Comparison of ENCODE assay signal across 9 cellular contexts in genomic region chr12:108129017-108129812, GRCh38. TPM values are rescaled to one million over a fixed set of nuclear protein-coding genes. Genes with fewer than 3 reads are reported as not detected.
DNase-seq lines count a peak whose midpoint lies in the region; ATAC-seq, FAIRE-seq and TF ChIP-seq lines count a peak whose summit lies in the region.
"Had no signal": no experiment of that assay in that cellular context is flagged by ENCODE, and none has a peak within 500 bp of the region (broad histone marks: within the 10 kb centered on the region; RNA-seq: fewer than 3 reads in every experiment).

WSCD2 (plus strand) TSS chr12:108129288; CDS start chr12:108195833, 66,545 bp downstream.

- peaks cover 3% of the 10 kb centered on the region for H3K4me1 Mint-ChIP-seq in activated CD4-positive, alpha-beta T cell treated with anti-CD3 and anti-CD28 coated beads for 36 hours
- H3K4me1 Mint-ChIP-seq in activated CD4-positive, alpha-beta T cell treated with anti-CD3 and anti-CD28 coated beads, Interleukin-2, amount 10 ng/mL, durations not matched to agents 24 days and 14 days: no peaks in the 10 kb centered on the region
- H3K4me1 Mint-ChIP-seq in chondrocyte (ENCODE audit: low read depth): peaks cover 9% of the 10 kb centered on the region
- H3K4me1 Mint-ChIP-seq in stimulated activated effector memory CD8-positive, alpha-beta T cell treated with anti-CD3 and anti-CD28 coated beads, Interleukin-12 subunit alpha, Interleukin-12 subunit beta, amount 100 ng/mL, for 72 hours: no peaks in the 10 kb centered on the region

- FAIRE-seq in H54 (lab: Jason Lieb, UNC): no peak
- FAIRE-seq: G401.6 had no signal

- H3K9me3 Mint-ChIP-seq in activated CD4-positive, alpha-beta T cell treated with anti-CD3 and anti-CD28 coated beads for 36 hours (ENCODE audit: low read depth): no peaks in the 10 kb centered on the region
- H3K9me3 Mint-ChIP-seq in activated CD4-positive, alpha-beta T cell treated with anti-CD3 and anti-CD28 coated beads, Interleukin-2, amount 10 ng/mL, durations not matched to agents 24 days and 14 days: no peaks in the 10 kb centered on the region
- H3K9me3 Mint-ChIP-seq in chondrocyte (ENCODE audit: low read depth): no peaks in the 10 kb centered on the region
- H3K9me3 Mint-ChIP-seq in stimulated activated effector memory CD8-positive, alpha-beta T cell treated with anti-CD3 and anti-CD28 coated beads, Interleukin-12 subunit alpha, Interleukin-12 subunit beta, amount 100 ng/mL, for 72 hours: no peaks in the 10 kb centered on the region

- H3K27ac Mint-ChIP-seq in activated CD4-positive, alpha-beta T cell treated with anti-CD3 and anti-CD28 coated beads for 36 hours: no peak within 1 kb of the TSS
- no peak within 1 kb of the TSS for H3K27ac Mint-ChIP-seq in activated CD4-positive, alpha-beta T cell treated with anti-CD3 and anti-CD28 coated beads, Interleukin-2, amount 10 ng/mL, durations not matched to agents 24 days and 14 days
- H3K27ac Mint-ChIP-seq in chondrocyte (ENCODE audit: unreplicated experiment): no peak within 1 kb of the TSS
- H3K27ac Mint-ChIP-seq in stimulated activated effector memory CD8-positive, alpha-beta T cell treated with anti-CD3 and anti-CD28 coated beads, Interleukin-12 subunit alpha, Interleukin-12 subunit beta, amount 100 ng/mL, for 72 hours: no peak within 1 kb of the TSS

- no peak for TF ChIP-seq POLR2A in H54 (IDR thresholded peaks at IDR 0.05; ENCODE audit: low read depth, low read length)

- peak; percentile 37 for DNase-seq in activated CD4-positive, alpha-beta T cell treated with anti-CD3 and anti-CD28 coated beads for 36 hours
- DNase-seq in activated CD4-positive, alpha-beta T cell treated with anti-CD3 and anti-CD28 coated beads, Interleukin-2, amount 10 ng/mL, durations not matched to agents 24 days and 14 days: no peak
- DNase-seq in NCI-H748 (lab: John Stamatoyannopoulos, UW; ENCODE audit: unreplicated experiment) (peak; percentile 82), chondrocyte (ENCODE audit: low spot score) (no peak), kidney tubule cell (ENCODE audit: low spot score) (peak; percentile 43), H54 (ENCODE audit: insufficient read length, low spot score) (no peak), GM10266 (ENCODE audit: extremely low spot score) (no peak)
- no peak for DNase-seq in stimulated activated effector memory CD8-positive, alpha-beta T cell treated with anti-CD3 and anti-CD28 coated beads, Interleukin-12 subunit alpha, Interleukin-12 subunit beta, amount 100 ng/mL, for 72 hours (ENCODE audit: low spot score in 2 of 2)

- intact Hi-C loops in activated CD4-positive, alpha-beta T cell treated with anti-CD3 and anti-CD28 coated beads for 36 hours (cut with DNase I, micrococcal nuclease): no loop called here
- intact Hi-C loops in activated CD4-positive, alpha-beta T cell treated with anti-CD3 and anti-CD28 coated beads, Interleukin-2, amount 10 ng/mL, durations not matched to agents 24 days and 14 days (cut with micrococcal nuclease): no loop called here

- POLR2A ChIA-PET in activated CD4-positive, alpha-beta T cell treated with anti-CD3 and anti-CD28 coated beads for 36 hours (lab: Charles Lee): no interaction called here

- H3K4me3 Mint-ChIP-seq in activated CD4-positive, alpha-beta T cell treated with anti-CD3 and anti-CD28 coated beads for 36 hours: no peak within 1 kb of the TSS
- H3K4me3 Mint-ChIP-seq in activated CD4-positive, alpha-beta T cell treated with anti-CD3 and anti-CD28 coated beads, Interleukin-2, amount 10 ng/mL, durations not matched to agents 24 days and 14 days: no peak within 1 kb of the TSS
- H3K4me3 Mint-ChIP-seq in chondrocyte (ENCODE audit: unreplicated experiment): peak within 1 kb of the TSS; percentile 74
- H3K4me3 Mint-ChIP-seq in stimulated activated effector memory CD8-positive, alpha-beta T cell treated with anti-CD3 and anti-CD28 coated beads, Interleukin-12 subunit alpha, Interleukin-12 subunit beta, amount 100 ng/mL, for 72 hours: peak within 1 kb of the TSS; percentile 47

- TF ChIP-seq CTCF in chondrocyte (IDR thresholded peaks at IDR 0.05) (peak; percentile 64), GM10266 (IDR thresholded peaks at IDR 0.05; ENCODE audit: control insufficient read depth, insufficient read depth, low read depth, missing control alignments) (no peak)

- no peaks in the 10 kb centered on the region for H3K36me3 Mint-ChIP-seq in activated CD4-positive, alpha-beta T cell treated with anti-CD3 and anti-CD28 coated beads for 36 hours (ENCODE audit: low read depth)
- no peaks in the 10 kb centered on the region for H3K36me3 Mint-ChIP-seq in activated CD4-positive, alpha-beta T cell treated with anti-CD3 and anti-CD28 coated beads, Interleukin-2, amount 10 ng/mL, durations not matched to agents 24 days and 14 days (ENCODE audit: low read depth)
- H3K36me3 Mint-ChIP-seq in chondrocyte (ENCODE audit: low read depth): no peaks in the 10 kb centered on the region
- H3K36me3 Mint-ChIP-seq in stimulated activated effector memory CD8-positive, alpha-beta T cell treated with anti-CD3 and anti-CD28 coated beads, Interleukin-12 subunit alpha, Interleukin-12 subunit beta, amount 100 ng/mL, for 72 hours: no peaks in the 10 kb centered on the region

- CTCF ChIA-PET in activated CD4-positive, alpha-beta T cell treated with anti-CD3 and anti-CD28 coated beads for 36 hours (lab: Charles Lee): no interaction called here

- no peak for ATAC-seq in activated CD4-positive, alpha-beta T cell treated with anti-CD3 and anti-CD28 coated beads for 36 hours
- peak; percentile 46 for ATAC-seq in stimulated activated effector memory CD8-positive, alpha-beta T cell treated with anti-CD3 and anti-CD28 coated beads, Interleukin-12 subunit alpha, Interleukin-12 subunit beta, amount 100 ng/mL, for 72 hours

- H3K27me3 Mint-ChIP-seq in activated CD4-positive, alpha-beta T cell treated with anti-CD3 and anti-CD28 coated beads for 36 hours: peaks cover 48% of the 10 kb centered on the region
- peaks cover 37% of the 10 kb centered on the region for H3K27me3 Mint-ChIP-seq in activated CD4-positive, alpha-beta T cell treated with anti-CD3 and anti-CD28 coated beads, Interleukin-2, amount 10 ng/mL, durations not matched to agents 24 days and 14 days
- H3K27me3 Mint-ChIP-seq in chondrocyte (ENCODE audit: low read depth): peaks cover 52% of the 10 kb centered on the region

RNA-seq across cellular contexts. Expression of gene WSCD2, which starts in this region (rescaled TPM):
- not detected for total RNA-seq in activated CD4-positive, alpha-beta T cell treated with anti-CD3 and anti-CD28 coated beads for 36 hours
- total RNA-seq in activated CD4-positive, alpha-beta T cell treated with anti-CD3 and anti-CD28 coated beads, Interleukin-2, amount 10 ng/mL, durations not matched to agents 24 days and 14 days: not detected in 2 replicates
- total RNA-seq in chondrocyte: 0.23 to 1.6 TPM (median 0.32 TPM) in 3 replicates

Comparison
In these comparisons a context has a peak if more than half of its experiments do, and no peak if none do; other contexts are left out.
1. Peak in DNase-seq in activated CD4-positive, alpha-beta T cell treated with anti-CD3 and anti-CD28 coated beads for 36 hours; RNA of the gene not detected or under 1 TPM.
2. DNase-seq: peak in NCI-H748 (single experiment) and kidney tubule cell (single experiment); none in activated CD4-positive, alpha-beta T cell treated with anti-CD3 and anti-CD28 coated beads, Interleukin-2, amount 10 ng/mL, durations not matched to agents 24 days and 14 days (single experiment), chondrocyte (single experiment), stimulated activated effector memory CD8-positive, alpha-beta T cell treated with anti-CD3 and anti-CD28 coated beads, Interleukin-12 subunit alpha, Interleukin-12 subunit beta, amount 100 ng/mL, for 72 hours (0 of 2), H54 (single experiment) and GM10266 (single experiment).
3. H3K4me3 Mint-ChIP-seq: peak in chondrocyte (single experiment) and stimulated activated effector memory CD8-positive, alpha-beta T cell treated with anti-CD3 and anti-CD28 coated beads, Interleukin-12 subunit alpha, Interleukin-12 subunit beta, amount 100 ng/mL, for 72 hours (single experiment); none in activated CD4-positive, alpha-beta T cell treated with anti-CD3 and anti-CD28 coated beads for 36 hours (single experiment) and activated CD4-positive, alpha-beta T cell treated with anti-CD3 and anti-CD28 coated beads, Interleukin-2, amount 10 ng/mL, durations not matched to agents 24 days and 14 days (single experiment).